Comparison of ENCODE assay signal across 17 cellular contexts in the genomic region with DNA sequence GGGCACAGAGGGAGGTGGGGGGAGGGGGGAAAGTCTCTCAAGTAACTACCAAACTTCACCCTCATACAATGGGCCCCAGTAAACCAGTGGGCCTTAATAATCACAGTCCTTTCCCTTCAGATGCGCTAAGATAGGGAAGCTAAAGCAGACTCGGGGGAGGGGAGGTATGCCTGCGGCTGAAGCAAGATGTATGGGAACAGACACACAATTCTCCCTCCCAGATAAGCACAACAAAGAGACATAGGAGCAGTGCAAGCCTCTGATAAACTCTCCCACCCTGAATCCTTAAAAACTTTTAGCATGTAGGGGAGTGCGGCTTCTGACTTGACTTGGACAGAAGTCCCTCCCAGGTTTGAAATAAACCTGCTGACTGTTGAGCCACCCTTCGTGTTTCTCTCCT. TPM values are rescaled to one million over a fixed set of nuclear protein-coding genes. Genes with fewer than 3 reads are reported as not detected.
"Had no signal": no experiment of that assay in that cellular context is flagged by ENCODE, and none has a peak within 500 bp of the region (broad histone marks: within the 10 kb centered on the region; RNA-seq: fewer than 3 reads in every experiment).

No MANE protein-coding gene starts in this region.

RNA-seq across cellular contexts. Expression of a gene that starts 54.7 kb away (rescaled TPM):
- total RNA-seq: activated CD4-positive, alpha-beta memory T cell treated with anti-CD3 and anti-CD28 coated beads, Interleukin-2, amount 10 ng/mL, durations not matched to agents 7 days and 5 days; activated CD4-positive, alpha-beta T cell treated with anti-CD3 and anti-CD28 coated beads for 36 hours; activated CD4-positive, alpha-beta T cell treated with anti-CD3 and anti-CD28 coated beads, Interleukin-2, amount 10 ng/mL, durations not matched to agents 7 days and 5 days; activated naive CD8-positive, alpha-beta T cell treated with anti-CD3 and anti-CD28 coated beads for 36 hours; activated T-cell treated with anti-CD3 and anti-CD28 coated beads, Interleukin-2, amount 50 U/mL, for 72 hours; adrenal gland; aorta; body of pancreas; cardiac septum; cerebellum; esophagus squamous epithelium; fibroblast of lung; fibroblast of villous mesenchyme; gastroesophageal sphincter; glomerular endothelial cell; heart right ventricle; hepatocyte had no signal
- polyA plus RNA-seq: adrenal gland, aorta, fibroblast of lung, heart right ventricle had no signal
